ENCODE assay signal across 8 cellular contexts in the genomic region with DNA sequence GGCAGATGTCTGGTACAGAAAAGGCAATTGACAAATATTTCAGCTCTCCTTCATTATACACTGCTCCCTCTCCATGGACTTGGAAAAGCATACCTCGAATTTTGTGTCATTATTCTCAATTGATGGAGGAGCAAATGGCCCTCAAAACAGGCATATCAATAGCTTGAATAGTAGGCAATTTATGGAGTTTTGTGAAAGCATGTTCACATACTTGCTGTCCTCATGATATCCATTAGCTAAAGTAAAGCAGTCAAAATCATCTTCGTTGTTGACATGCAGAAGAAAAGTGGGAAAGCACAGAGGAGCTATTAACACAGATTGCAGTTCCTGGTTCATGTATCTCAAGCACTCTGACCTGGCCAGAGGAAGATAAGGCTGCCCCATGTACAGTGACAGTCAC.
"Had no signal": no experiment of that assay in that cellular context is flagged by ENCODE, and none has a peak within 500 bp of the region (broad histone marks: within the 10 kb centered on the region; RNA-seq: fewer than 3 reads in every experiment).

No MANE protein-coding gene starts in this region.

- ATAC-seq: GM12878 had no signal

- H3K4me3 ChIP-seq: GM12878 had no signal

- FAIRE-seq: G401.6, GM12878, GM12891, GM12892, GM18507, GM19239 had no signal

- DNase-seq: GDM1, GF-D8 had no signal
